Comparison of ENCODE assay signal across 20 cellular contexts in genomic region chr21:29206445-29206844, GRCh38.
DNase-seq lines count a peak whose midpoint lies in the region; ATAC-seq, FAIRE-seq and TF ChIP-seq lines count a peak whose summit lies in the region.
"Had no signal": no experiment of that assay in that cellular context is flagged by ENCODE, and none has a peak within 500 bp of the region (broad histone marks: within the 10 kb centered on the region; RNA-seq: fewer than 3 reads in every experiment).

No MANE protein-coding gene starts in this region.

- peak; percentile 70 for ATAC-seq in GM12878
- ATAC-seq: GM23338, K562 had no signal

- H3K4me3 Mint-ChIP-seq in Calu3 (ENCODE audit: low read depth, unreplicated experiment), result no peak overlapping the region
- H3K4me3 Mint-ChIP-seq: CD4-positive, CD25-positive, alpha-beta regulatory T cell; CD8-positive, alpha-beta memory T cell; GM23338 had no signal

- peak in 1 of 2 experiments; percentile 51; a peak in 2 of 4 replicates for TF ChIP-seq EP300 in GM12878 (IDR thresholded peaks at IDR 0.05; ENCODE audit: borderline replicate concordance in 1 of 2, control insufficient read depth in 1 of 2, low read depth in 2 of 2, low read length in 2 of 2)

- H3K4me3 ChIP-seq in GM12878, result no peak overlapping the region
- no peak overlapping the region for H3K4me3 ChIP-seq in mammary epithelial cell (replicated peaks in 1 of 3; ENCODE audit: insufficient read depth in 1 of 3, low read depth in 2 of 3, low read length in 3 of 3)
- H3K4me3 ChIP-seq: GM23338, K562 had no signal

- H3K36me3 ChIP-seq in GM12878 (ENCODE audit: control insufficient read depth in 2 of 2, insufficient read depth in 2 of 2, low read length in 1 of 2), result no peaks in the 10 kb centered on the region
- no peaks in the 10 kb centered on the region for H3K36me3 ChIP-seq in mammary epithelial cell (ENCODE audit: insufficient read depth, low read length)
- H3K36me3 ChIP-seq: BE2C had no signal

- H3K27me3 Mint-ChIP-seq in Calu3 (ENCODE audit: unreplicated experiment), result no peaks in the 10 kb centered on the region
- H3K27me3 Mint-ChIP-seq: CD4-positive, CD25-positive, alpha-beta regulatory T cell had no signal

- RAD21 ChIA-PET in GM12878 (lab: Charles Lee; ENCODE audit: unreplicated experiment), result interaction anchor here (1.3 to 1.9 kb wide), 4 partner anchors 9 to 85 kb away, joined by 4 to 6 read pairs (median 5); no protein-coding TSS in a partner anchor

- H3K4me1 ChIP-seq in GM12878 (ENCODE audit: control insufficient read depth, insufficient read depth, low read length), result peaks cover 10% of the 10 kb centered on the region
- H3K4me1 ChIP-seq in mammary epithelial cell (ENCODE audit: insufficient read depth, low read length), result no peaks in the 10 kb centered on the region
- H3K4me1 ChIP-seq: BE2C had no signal

- no peak for TF ChIP-seq RAD21 in GM12878 (IDR thresholded peaks at IDR 0.05; ENCODE audit: insufficient read depth, low read depth, low read length)

- WGBS in GM12878 (ENCODE audit: insufficient coverage, insufficient replicate concordance, low lambda C conversion rate, missing lambda C conversion rate), result 73% methylated on average over 4 of the region's 4 CpGs
- 74% methylated on average over 4 of the region's 4 CpGs for WGBS in mammary epithelial cell (ENCODE audit: low coverage, missing lambda C conversion rate)

- H3K79me2 ChIP-seq in GM12878 (ENCODE audit: control insufficient read depth, insufficient read depth, low read length) (no peaks in the 10 kb centered on the region), mammary epithelial cell (ENCODE audit: insufficient read depth, low read length) (no peaks in the 10 kb centered on the region)

- peak; percentile 49 for FAIRE-seq in GM12878 (lab: Jason Lieb, UNC)
- FAIRE-seq: D721Med, G401.6, GM12892, GM18507, H54, K562 had no signal

- intact Hi-C loops in Calu3 (cut with micrococcal nuclease; ENCODE audit: unreplicated experiment) (loop anchor here (5.0 kb wide), 1 partner anchor 39 kb away; no protein-coding TSS in a partner anchor), GM12878 (cut with micrococcal nuclease; ENCODE audit: unreplicated experiment) (no loop called here), mammary epithelial cell (cut with micrococcal nuclease) (no loop called here)

- SMC1A ChIA-PET in GM12878 (lab: Charles Lee; ENCODE audit: uncharacterized antibody, unreplicated experiment), result interaction anchor here (1.0 to 4.3 kb wide), 10 partner anchors 10 to 96 kb away, joined by 3 to 25 read pairs (median 4); no protein-coding TSS in a partner anchor

- H4K20me1 ChIP-seq in GM12878 (ENCODE audit: control insufficient read depth, insufficient read depth), result no peaks in the 10 kb centered on the region
- H4K20me1 ChIP-seq in mammary epithelial cell (ENCODE audit: insufficient read depth, low read length), result no peaks in the 10 kb centered on the region

- CTCF ChIA-PET in Calu3 (lab: Charles Lee), result interaction anchor here (1.2 kb wide), 1 partner anchor 9 kb away, joined by 4 read pairs; no protein-coding TSS in a partner anchor
- CTCF ChIA-PET in GM12878 (lab: Yijun Ruan, JAX), result interaction anchor here (0.9 to 2.2 kb wide), 4 partner anchors 10 to 165 kb away, joined by 3 to 8 read pairs (median 6); no protein-coding TSS in a partner anchor
- CTCF ChIA-PET in mammary epithelial cell (lab: Charles Lee; ENCODE audit: low non-redundant PET), result no interaction called here

- in situ Hi-C loops in GM12878 (cut with MboI), result no loop called here
- in situ Hi-C loops in mammary epithelial cell (cut with MboI; ENCODE audit: low sequenced_read_pairs in 2 of 2), result no loop called here

- TF ChIP-seq POLR2A in GM12878 (IDR thresholded peaks at IDR 0.05; ENCODE audit: low read depth, low read length), result no peak

- H3K9ac ChIP-seq in GM12878 (ENCODE audit: control insufficient read depth, insufficient read depth, low read length), result no peak overlapping the region
- no peak overlapping the region for H3K9ac ChIP-seq in mammary epithelial cell (ENCODE audit: insufficient read depth, low read length)

- H3K27ac ChIP-seq in GM12878 (ENCODE audit: control insufficient read depth, insufficient read depth) (no peak overlapping the region), mammary epithelial cell (ENCODE audit: insufficient read depth, low read depth, low read length) (no peak overlapping the region)

- DNase-seq in Calu3 (no peak), HT-29 (ENCODE audit: low spot score) (peak; percentile 4), GM12878 (ENCODE audit: low read depth, low spot score) (no peak), foreskin melanocyte (no peak), mammary epithelial cell (no peak), NCI-H526 (lab: John Stamatoyannopoulos, UW) (no peak)
- DNase-seq: ACHN; BE2C; C1 segment of cervical spinal cord; CD4-positive, CD25-positive, alpha-beta regulatory T cell; CD8-positive, alpha-beta memory T cell; COR-L47; HCEC 1CT had no signal

- no peak for TF ChIP-seq CTCF in Calu3 (IDR thresholded peaks at IDR 0.05; ENCODE audit: unreplicated experiment)
- no peak for TF ChIP-seq CTCF in GM12878 (IDR thresholded peaks at IDR 0.05 in 2 of 3, conservative IDR thresholded peaks at IDR 0.05 in 1 of 3; ENCODE audit: control insufficient read depth in 2 of 3, extremely low read depth in 1 of 3, insufficient read depth in 1 of 3, low read depth in 3 of 3, low read length in 3 of 3)
- TF ChIP-seq CTCF in mammary epithelial cell (conservative IDR thresholded peaks at IDR 0.05 in 1 of 2, IDR thresholded peaks at IDR 0.05 in 1 of 2; ENCODE audit: extremely low read depth in 1 of 2, insufficient read depth in 1 of 2, low read depth in 1 of 2, low read length in 2 of 2), result no peak

- no peaks in the 10 kb centered on the region for H3K27me3 ChIP-seq in GM12878 (replicated peaks in 1 of 2; ENCODE audit: control insufficient read depth in 2 of 2, insufficient read depth in 2 of 2, low read length in 1 of 2)
- H3K27me3 ChIP-seq in mammary epithelial cell (ENCODE audit: insufficient read depth, low read length), result no peaks in the 10 kb centered on the region

- no TSS peak for BruUV-seq in Calu3 (replicated peaks; lab: Mats Ljungman, UMichigan)
- no TSS peak for BruUV-seq in GM12878 (replicated peaks; lab: Mats Ljungman, UMichigan)
- no TSS peak for BruUV-seq in mammary epithelial cell (replicated peaks; lab: Mats Ljungman, UMichigan)

- H3K9me3 ChIP-seq in GM12878 (replicated peaks; ENCODE audit: control insufficient read depth, insufficient read depth, low read length) (no peaks in the 10 kb centered on the region), mammary epithelial cell (replicated peaks; ENCODE audit: insufficient read depth, low read length) (no peaks in the 10 kb centered on the region)
- H3K9me3 ChIP-seq: BE2C had no signal

- H3K4me1 Mint-ChIP-seq in Calu3 (ENCODE audit: low read depth, unreplicated experiment), result peaks cover 29% of the 10 kb centered on the region
- H3K4me1 Mint-ChIP-seq: CD8-positive, alpha-beta memory T cell; GM23338 had no signal

- dilution Hi-C loops in mammary epithelial cell (cut with HindIII; ENCODE audit: low sequenced_read_pairs), result no loop called here

- H3K27ac Mint-ChIP-seq in Calu3 (ENCODE audit: unreplicated experiment), result peak overlapping the region; percentile 76
- H3K27ac Mint-ChIP-seq: CD4-positive, CD25-positive, alpha-beta regulatory T cell; CD8-positive, alpha-beta memory T cell; GM23338 had no signal

- no peak overlapping the region for H3K4me2 ChIP-seq in GM12878 (ENCODE audit: control insufficient read depth, insufficient read depth)
- H3K4me2 ChIP-seq in mammary epithelial cell (ENCODE audit: insufficient read depth, low read depth, low read length), result no peak overlapping the region
- H3K4me2 ChIP-seq: GM23338 had no signal

- POLR2A ChIA-PET in GM12878 (lab: Charles Lee), result interaction anchor here (0.7 to 1.8 kb wide), 5 partner anchors 10 to 31 kb away, joined by 3 to 10 read pairs (median 5); no protein-coding TSS in a partner anchor

- no peak overlapping the region for H2AFZ ChIP-seq in GM12878 (ENCODE audit: control insufficient read depth, low read depth, low read length)
- H2AFZ ChIP-seq in mammary epithelial cell (ENCODE audit: low read depth, low read length), result no peak overlapping the region
- H2AFZ ChIP-seq: GM23338 had no signal

- H3K9me3 Mint-ChIP-seq in Calu3 (ENCODE audit: low read depth, unreplicated experiment), result peaks cover 2% of the 10 kb centered on the region

- H3K36me3 Mint-ChIP-seq in Calu3 (ENCODE audit: insufficient read depth, unreplicated experiment), result no peaks in the 10 kb centered on the region
- H3K36me3 Mint-ChIP-seq: CD4-positive, CD25-positive, alpha-beta regulatory T cell had no signal

TF ChIP-seq in GM12878, 131 proteins besides CTCF, POLR2A, EP300 and RAD21 (continues in another document):
- TF ChIP-seq BACH1 (IDR thresholded peaks at IDR 0.05; ENCODE audit: borderline replicate concordance), result peak; percentile 38; the same call in 1 of the 2 replicates
- no peak; the same call in 1 of the 2 replicates for TF ChIP-seq ATF7 (IDR thresholded peaks at IDR 0.05; ENCODE audit: low read depth)
- TF ChIP-seq BHLHE40 (IDR thresholded peaks at IDR 0.05; ENCODE audit: borderline replicate concordance in 1 of 2, low read depth in 2 of 2, low read length in 1 of 2), result peak; percentile 54 to 80
- 0 out of 2 replicates have a peak, but pooled peaks have one; percentile 41 for TF ChIP-seq NBN (IDR thresholded peaks at IDR 0.05)
- TF ChIP-seq RELB (IDR thresholded peaks at IDR 0.05; ENCODE audit: low read depth), result 0 out of 2 replicates have a peak, but pooled peaks have one; percentile 24
- TF ChIP-seq IKZF2 (IDR thresholded peaks at IDR 0.05), result peak; percentile 58 to 67; a peak in 2 of 4 replicates
